Comparison of ENCODE assay signal across 27 cellular contexts in genomic region chr21:42568377-42568776, GRCh38. TPM values are rescaled to one million over a fixed set of nuclear protein-coding genes. Genes with fewer than 3 reads are reported as not detected.
DNase-seq lines count a peak whose midpoint lies in the region; ATAC-seq and TF ChIP-seq lines count a peak whose summit lies in the region.
"Had no signal": no experiment of that assay in that cellular context is flagged by ENCODE, and none has a peak within 500 bp of the region (broad histone marks: within the 10 kb centered on the region; RNA-seq: fewer than 3 reads in every experiment).

No MANE protein-coding gene starts in this region.

- H3K36me3 Mint-ChIP-seq in glutamatergic neuron (ENCODE audit: unreplicated experiment) = peaks cover 5% of the 10 kb centered on the region
- H3K36me3 Mint-ChIP-seq in endothelial cell (ENCODE audit: low read depth, unreplicated experiment) = peaks cover 14% of the 10 kb centered on the region

- H3K9me3 ChIP-seq in BLaER1 = no peaks in the 10 kb centered on the region
- H3K9me3 ChIP-seq in stomach = no peaks in the 10 kb centered on the region
- H3K9me3 ChIP-seq: esophagus squamous epithelium, HAP-1, neutrophil, right lobe of liver, thoracic aorta had no signal

- H3K27ac Mint-ChIP-seq in glutamatergic neuron (ENCODE audit: unreplicated experiment) (no peak overlapping the region), endothelial cell (ENCODE audit: unreplicated experiment) (no peak overlapping the region)
- H3K27ac Mint-ChIP-seq: activated CD4-positive, alpha-beta T cell treated with anti-CD3 and anti-CD28 coated beads for 36 hours; progenitor cell of endocrine pancreas; stimulated activated memory B cell treated with anti-CD40 and anti-IgM and Interleukin-4, amounts not matched to agents 10 μg/mL and 1 μg/mL and 100 μg/mL, for 72 hours; T-helper 1 cell treated with Interleukin-12 subunit alpha and Interleukin-12 subunit beta and Interleukin-4 antibody, amounts not matched to agents 30 μg/mL and 1 μg/mL, for 36 hours had no signal

- no peaks in the 10 kb centered on the region for H3K27me3 Mint-ChIP-seq in glutamatergic neuron (ENCODE audit: unreplicated experiment)
- H3K27me3 Mint-ChIP-seq in endothelial cell (ENCODE audit: unreplicated experiment) = peaks cover 10% of the 10 kb centered on the region
- H3K27me3 Mint-ChIP-seq: activated CD4-positive, alpha-beta T cell treated with anti-CD3 and anti-CD28 coated beads for 36 hours; progenitor cell of endocrine pancreas; stimulated activated memory B cell treated with anti-CD40 and anti-IgM and Interleukin-4, amounts not matched to agents 10 μg/mL and 1 μg/mL and 100 μg/mL, for 72 hours had no signal

- H4K20me1 ChIP-seq in BLaER1 = 0 out of 2 replicates have a peak, but pooled peaks cover 5% of the 10 kb centered on the region

- peaks cover 97% of the 10 kb centered on the region for H3K36me3 ChIP-seq in BLaER1
- H3K36me3 ChIP-seq in stomach = peaks cover 21 to 100% (median 96%) of the 10 kb centered on the region in 4 donors
- H3K36me3 ChIP-seq: cardiac muscle cell, HAP-1 had no signal

- TF ChIP-seq EP300 in stomach (IDR thresholded peaks at IDR 0.05) = no peak

- H3K9ac ChIP-seq in BLaER1 = no peak overlapping the region

- peaks cover 4% of the 10 kb centered on the region for H3K9me3 Mint-ChIP-seq in glutamatergic neuron (ENCODE audit: unreplicated experiment)
- no peaks in the 10 kb centered on the region for H3K9me3 Mint-ChIP-seq in endothelial cell (ENCODE audit: unreplicated experiment)
- H3K9me3 Mint-ChIP-seq: stimulated activated memory B cell treated with anti-CD40 and anti-IgM and Interleukin-4, amounts not matched to agents 10 μg/mL and 1 μg/mL and 100 μg/mL, for 72 hours; T-helper 1 cell treated with Interleukin-12 subunit alpha and Interleukin-12 subunit beta and Interleukin-4 antibody, amounts not matched to agents 30 μg/mL and 1 μg/mL, for 36 hours had no signal

- H3K4me1 Mint-ChIP-seq in glutamatergic neuron (ENCODE audit: low read depth, unreplicated experiment) (peaks cover 2% of the 10 kb centered on the region), endothelial cell (ENCODE audit: unreplicated experiment) (peaks cover 18% of the 10 kb centered on the region)
- H3K4me1 Mint-ChIP-seq: activated CD4-positive, alpha-beta T cell treated with anti-CD3 and anti-CD28 coated beads for 36 hours; stimulated activated memory B cell treated with anti-CD40 and anti-IgM and Interleukin-4, amounts not matched to agents 10 μg/mL and 1 μg/mL and 100 μg/mL, for 72 hours had no signal

- H3K4me3 Mint-ChIP-seq in glutamatergic neuron (ENCODE audit: unreplicated experiment) (no peak overlapping the region), endothelial cell (ENCODE audit: unreplicated experiment) (no peak overlapping the region)
- H3K4me3 Mint-ChIP-seq: activated CD4-positive, alpha-beta T cell treated with anti-CD3 and anti-CD28 coated beads for 36 hours; stimulated activated memory B cell treated with anti-CD40 and anti-IgM and Interleukin-4, amounts not matched to agents 10 μg/mL and 1 μg/mL and 100 μg/mL, for 72 hours; T-helper 1 cell treated with Interleukin-12 subunit alpha and Interleukin-12 subunit beta and Interleukin-4 antibody, amounts not matched to agents 30 μg/mL and 1 μg/mL, for 36 hours had no signal

- TF ChIP-seq CTCF in glutamatergic neuron (IDR thresholded peaks at IDR 0.05; ENCODE audit: partially characterized antibody, unreplicated experiment) (no peak), stomach (IDR thresholded peaks at IDR 0.05) (no peak), endothelial cell (IDR thresholded peaks at IDR 0.05; ENCODE audit: unreplicated experiment) (no peak)

- peaks cover 20% of the 10 kb centered on the region for H3K4me1 ChIP-seq in BLaER1
- H3K4me1 ChIP-seq in stomach = no peaks in the 10 kb centered on the region
- H3K4me1 ChIP-seq: HAP-1, right lobe of liver had no signal

- intact Hi-C loops in stomach (cut with DNase I; ENCODE audit: low total_unique reads) = no loop called here

- DNase-seq in COLO668 (lab: John Stamatoyannopoulos, UW; ENCODE audit: unreplicated experiment) (peak; percentile 57), glutamatergic neuron (peak; percentile 4), stomach (peak; percentile 24), endothelial cell (ENCODE audit: low spot score) (no peak), NCI-H2081 treated with DMSO at 0.1 percent for 48 hours (lab: John Stamatoyannopoulos, UW) (no peak)
- DNase-seq: activated CD4-positive, alpha-beta T cell treated with anti-CD3 and anti-CD28 coated beads for 36 hours; activated naive CD4-positive, alpha-beta T cell treated with anti-CD3 and anti-CD28 coated beads, Interleukin-2, amount 50 U/mL, for 16 hours; anterior cingulate cortex; cortex of kidney; esophagus squamous epithelium; foreskin melanocyte; GF-D8; IMR-90; left cardiac atrium; mesendoderm; stimulated activated CD4-positive, alpha-beta T cell treated with anti-CD3 and anti-CD28 coated beads, Interleukin-4, amount 100 ng/mL, for 4 hours had no signal

- H3K4me2 ChIP-seq in BLaER1 = peak overlapping the region; percentile 47

- TF ChIP-seq POLR2A in stomach (IDR thresholded peaks at IDR 0.05) = no peak

- WGBS in stomach, 5 donors = 96% methylated on average over 19 of the region's 19 CpGs

- H3K4me3 ChIP-seq in BLaER1 = no peak overlapping the region
- no peak overlapping the region for H3K4me3 ChIP-seq in stomach
- H3K4me3 ChIP-seq: cardiac muscle cell, esophagus squamous epithelium, HAP-1, right lobe of liver, thoracic aorta had no signal

- H3K27ac ChIP-seq in BLaER1 (no peak overlapping the region), stomach (no peak overlapping the region)
- H3K27ac ChIP-seq: cardiac muscle cell, esophagus squamous epithelium, neutrophil, right lobe of liver, thoracic aorta had no signal

- ATAC-seq in GM18519 (IDR thresholded peaks at IDR 0.05; ENCODE audit: low FRiP score, unreplicated experiment) = no peak
- ATAC-seq: activated CD4-positive, alpha-beta T cell treated with anti-CD3 and anti-CD28 coated beads for 36 hours; left cardiac atrium; right lobe of liver; stimulated activated memory B cell treated with anti-CD40 and anti-IgM and Interleukin-4, amounts not matched to agents 10 μg/mL and 1 μg/mL and 100 μg/mL, for 72 hours had no signal

- H3K27me3 ChIP-seq in BLaER1 = no peaks in the 10 kb centered on the region
- no peaks in the 10 kb centered on the region for H3K27me3 ChIP-seq in stomach
- H3K27me3 ChIP-seq: cardiac muscle cell, esophagus squamous epithelium, neutrophil, right lobe of liver had no signal

RNA-seq across cellular contexts. Expression of gene SLC37A1, which starts 54.7 kb away (rescaled TPM):
- total RNA-seq in glutamatergic neuron (ENCODE audit: unreplicated experiment) = 65.7 TPM
- 10 to 100 TPM in 4 of 5 donors, 1 to 10 TPM in 1; 9.8 to 72.9 (median 23.9) TPM for total RNA-seq in stomach
- 10 to 100 TPM; 10.3 to 12.4 (median 11.3) TPM for polyA plus RNA-seq in stomach
- total RNA-seq in endothelial cell (ENCODE audit: unreplicated experiment) = 12.3 TPM
- total RNA-seq: myocyte had no signal

Comparison
In these comparisons a context has a peak if more than half of its experiments do, and no peak if none do; other contexts are left out.
1. DNase-seq: peak in COLO668 (single experiment), glutamatergic neuron (single experiment) and stomach (single experiment); none in endothelial cell (single experiment) and NCI-H2081 treated with DMSO at 0.1 percent for 48 hours (single experiment).